ENCODE assay signal across 8 cellular contexts in the genomic region with DNA sequence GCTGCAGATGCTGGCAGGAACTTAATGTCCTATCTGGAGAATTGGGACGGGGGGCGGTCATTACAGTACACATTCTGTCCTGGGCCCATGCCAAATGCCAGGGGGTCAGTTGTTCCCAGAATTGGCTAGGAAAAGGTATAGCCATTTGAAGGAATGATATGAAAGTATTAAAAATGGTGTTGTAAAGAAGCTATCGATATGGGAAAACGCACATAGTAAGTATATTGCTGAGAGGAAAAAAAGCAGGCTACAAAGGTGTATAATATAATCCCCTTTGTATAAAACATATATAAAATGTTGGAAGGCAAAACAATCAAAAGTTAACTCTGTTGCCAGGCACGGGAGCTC. TPM values are rescaled to one million over a fixed set of nuclear protein-coding genes. Genes with fewer than 3 reads are reported as not detected.
A peak's percentile ranks its signal among the peaks of the same experiment; 100 is the strongest.
DNase-seq lines count a peak whose midpoint lies in the region; ATAC-seq and TF ChIP-seq lines count a peak whose summit lies in the region.

No MANE protein-coding gene starts in this region.

- H3K27ac ChIP-seq in RWPE1, result peak overlapping the region; percentile 88
- peak overlapping the region; percentile 34 for H3K27ac ChIP-seq in fibroblast of lung (ENCODE audit: insufficient read depth, low read length)
- H3K27ac ChIP-seq in rectal smooth muscle tissue (ENCODE audit: low read depth, low read length), result no peak overlapping the region

- POLR2A ChIA-PET in RWPE1 (lab: Yijun Ruan, JAX; ENCODE audit: low non-redundant PET), result interaction anchor here (1.0 to 1.8 kb wide), 3 partner anchors 8 to 92 kb away, joined by 3 to 6 read pairs (median 6); partner anchors contain the start of genes CA9 and TPM2

- H3K27me3 ChIP-seq in GM06990 (replicated peaks; ENCODE audit: control insufficient read depth, insufficient read depth, low read length) (no peaks in the 10 kb centered on the region), fibroblast of lung (ENCODE audit: control insufficient read depth, insufficient read depth, low read length) (no peaks in the 10 kb centered on the region), rectal smooth muscle tissue (ENCODE audit: control insufficient read depth, insufficient read depth, low read length) (no peaks in the 10 kb centered on the region)

- H3K4me1 ChIP-seq in fibroblast of lung (ENCODE audit: control insufficient read depth, extremely low read depth, insufficient read depth, low read length), result peaks cover 15% of the 10 kb centered on the region
- H3K4me1 ChIP-seq in rectal smooth muscle tissue (ENCODE audit: control insufficient read depth, insufficient read depth, low read length), result peaks cover 14% of the 10 kb centered on the region

- H3K79me2 ChIP-seq in fibroblast of lung (ENCODE audit: control insufficient read depth, insufficient read depth, low read length), result peaks cover 7% of the 10 kb centered on the region

- H4K20me1 ChIP-seq in fibroblast of lung (ENCODE audit: control insufficient read depth, extremely low read depth, insufficient read depth, low read length), result no peaks in the 10 kb centered on the region

- peak overlapping the region; percentile 97 for H3K4me2 ChIP-seq in fibroblast of lung (ENCODE audit: extremely low read depth, insufficient read depth, low read length)

- peak overlapping the region; percentile 17 for H3K9ac ChIP-seq in fibroblast of lung (ENCODE audit: insufficient read depth, low read length)
- no peak overlapping the region for H3K9ac ChIP-seq in rectal smooth muscle tissue (ENCODE audit: low read length)

- H2AFZ ChIP-seq in fibroblast of lung (ENCODE audit: low read length), result peak overlapping the region; percentile 77

- CTCF ChIA-PET in RWPE1 (lab: Yijun Ruan, JAX), result interaction anchor here (1.8 kb wide), 1 partner anchor 31 kb away, joined by 10 read pairs; no protein-coding TSS in a partner anchor

- H3K36me3 ChIP-seq in GM06990 (ENCODE audit: control insufficient read depth, insufficient read depth, low read length) (peaks cover 9% of the 10 kb centered on the region), fibroblast of lung (ENCODE audit: control insufficient read depth, insufficient read depth, low read length) (peaks cover under 1% of the 10 kb centered on the region), rectal smooth muscle tissue (ENCODE audit: control insufficient read depth, insufficient read depth, low read length) (no peaks in the 10 kb centered on the region)

- H3K4me3 ChIP-seq in GM06990 (replicated peaks; ENCODE audit: low read depth, low read length), result peak overlapping the region; percentile 65
- H3K4me3 ChIP-seq in fibroblast of lung (replicated peaks in 1 of 4; ENCODE audit: control extremely low read depth in 1 of 4, insufficient read depth in 1 of 4, low read depth in 3 of 4, low read length in 4 of 4), result peak overlapping the region; percentile 48 to 73 (median 63)
- peak overlapping the region; percentile 57 for H3K4me3 ChIP-seq in rectal smooth muscle tissue (ENCODE audit: low read length)

- no peaks in the 10 kb centered on the region for H3K9me3 ChIP-seq in fibroblast of lung (ENCODE audit: control insufficient read depth, insufficient read depth, low read depth, low read length)

- ATAC-seq in HG03175 (IDR thresholded peaks at IDR 0.05; ENCODE audit: unreplicated experiment), result no peak

- TF ChIP-seq CTCF in GM06990 (IDR thresholded peaks at IDR 0.05; ENCODE audit: insufficient read depth, low read length, poor library complexity, severe bottlenecking) (no peak), RWPE1 (conservative IDR thresholded peaks at IDR 0.05; ENCODE audit: low read depth) (no peak), fibroblast of lung (conservative IDR thresholded peaks at IDR 0.05 in 1 of 2, IDR thresholded peaks at IDR 0.05 in 1 of 2; ENCODE audit: low read depth in 1 of 2, low read length in 2 of 2) (no peak)

- DNase-seq in GM06990 (ENCODE audit: extremely low read depth, insufficient read length) (no peak), RWPE1 (ENCODE audit: low spot score) (no peak), fibroblast of lung (ENCODE audit: low read depth in 2 of 2) (no peak), GM19240 (ENCODE audit: insufficient read length, low spot score) (no peak), AG20443 (ENCODE audit: low spot score) (no peak), NCI-H1092 (lab: John Stamatoyannopoulos, UW) (no peak)

RNA-seq across cellular contexts. Expression of gene ARHGEF39, which starts 0.5 kb away (rescaled TPM):
- under 0.01 and 0.66 TPM in 2 replicates for total RNA-seq in fibroblast of lung
- 0.77 and 3.9 TPM in 2 replicates for polyA plus RNA-seq in fibroblast of lung
- 0.63 and 2.3 TPM in 2 replicates for polyA plus RNA-seq in fibroblast of lung (2012)
- 2.2 and 4.4 TPM in 2 replicates for polyA minus RNA-seq in fibroblast of lung (ENCODE audit: low replicate concordance)

RNA-seq across cellular contexts. Expression of gene CCDC107, which starts 7.4 kb away (rescaled TPM):
- total RNA-seq in fibroblast of lung, result 15.4 and 20.6 TPM in 2 replicates
- polyA plus RNA-seq in fibroblast of lung, result 20.2 and 24.9 TPM in 2 replicates
- 34.3 and 34.9 TPM in 2 replicates for polyA plus RNA-seq in fibroblast of lung (2012)
- 1.3 and 17.5 TPM in 2 replicates for polyA minus RNA-seq in fibroblast of lung (ENCODE audit: low replicate concordance)

RNA-seq across cellular contexts. Expression of gene RMRP, which starts 7.6 kb away (rescaled TPM):
- total RNA-seq in fibroblast of lung, result 67,954 and 162,287 TPM in 2 replicates
- 75.4 and 110 TPM in 2 replicates for polyA plus RNA-seq in fibroblast of lung
- 16.4 and 31.6 TPM in 2 replicates for polyA plus RNA-seq in fibroblast of lung (2012)
- 7,676 and 19,551 TPM in 2 replicates for polyA minus RNA-seq in fibroblast of lung (ENCODE audit: low replicate concordance)

RNA-seq across cellular contexts. Expression of gene CA9, which starts 8.3 kb away (rescaled TPM):
- 0.17 and 0.26 TPM in 2 replicates for total RNA-seq in fibroblast of lung
- polyA plus RNA-seq in fibroblast of lung, result 0.59 TPM in 1 of 2 replicates, not detected in the other
- 0.84 TPM in 2 replicates for polyA plus RNA-seq in fibroblast of lung (2012)
- not detected in 2 replicates for polyA minus RNA-seq in fibroblast of lung (ENCODE audit: low replicate concordance)

RNA-seq across cellular contexts. Expression of gene SIT1, which starts 14.7 kb away (rescaled TPM):
- 0.17 TPM in 1 of 2 replicates, not detected in the other for total RNA-seq in fibroblast of lung
- 0.07 TPM in 1 of 2 replicates, not detected in the other for polyA plus RNA-seq in fibroblast of lung
- polyA plus RNA-seq in fibroblast of lung (2012), result not detected in 2 replicates
- not detected in 2 replicates for polyA minus RNA-seq in fibroblast of lung (ENCODE audit: low replicate concordance)
